Comparison of ENCODE assay signal across 1 cellular context in genomic region chr20:62900052-62900691, GRCh38.
TF ChIP-seq lines count a peak whose summit lies in the region.

No MANE protein-coding gene starts in this region.

TF ChIP-seq in HepG2, 621 proteins besides CTCF, POLR2A, EP300 and RAD21 (continued from another document and continues in another):
- TF ChIP-seq AKNA (CRISPR knock-in tag; IDR thresholded peaks at IDR 0.05; ENCODE audit: borderline replicate concordance) (0 out of 2 replicates have a peak, but pooled peaks have one; percentile 76), HOXA3 (CRISPR knock-in tag; IDR thresholded peaks at IDR 0.05) (peak; percentile 79), ZNF275 (CRISPR knock-in tag; IDR thresholded peaks at IDR 0.05; ENCODE audit: borderline replicate concordance) (peak; percentile 97), ZNF326 (CRISPR knock-in tag; IDR thresholded peaks at IDR 0.05; ENCODE audit: borderline replicate concordance) (peak; percentile 94), ZNF207 (IDR thresholded peaks at IDR 0.05; ENCODE audit: borderline replicate concordance) (no peak), FOXM1 (CRISPR knock-in tag; IDR thresholded peaks at IDR 0.05) (no peak; the same call in 1 of the 2 replicates), GABPA (IDR thresholded peaks at IDR 0.05; ENCODE audit: low read depth, low read length) (no peak), GABPA (CRISPR knock-in tag; IDR thresholded peaks at IDR 0.05; ENCODE audit: low read depth) (no peak; the same call in 1 of the 2 replicates), MBD4 (IDR thresholded peaks at IDR 0.05; ENCODE audit: borderline replicate concordance, low read length) (no peak), ZNF484 (CRISPR knock-in tag; IDR thresholded peaks at IDR 0.05; ENCODE audit: borderline replicate concordance, low read depth) (no peak), KDM4B (CRISPR knock-in tag; IDR thresholded peaks at IDR 0.05) (no peak; the same call in 1 of the 2 replicates), ARHGAP35 (CRISPR knock-in tag; IDR thresholded peaks at IDR 0.05; ENCODE audit: borderline replicate concordance) (no peak; the same call in 1 of the 2 replicates), ZNF17 (CRISPR knock-in tag; IDR thresholded peaks at IDR 0.05) (no peak), ZNF318 (CRISPR knock-in tag; IDR thresholded peaks at IDR 0.05) (no peak; the same call in 1 of the 2 replicates), ZNF143 (CRISPR knock-in tag; IDR thresholded peaks at IDR 0.05) (0 out of 2 replicates have a peak, but pooled peaks have one; percentile 42), ZNF720 (CRISPR knock-in tag; IDR thresholded peaks at IDR 0.05) (no peak), SMAD9 (CRISPR knock-in tag; IDR thresholded peaks at IDR 0.05) (0 out of 2 replicates have a peak, but pooled peaks have one; percentile 32), ZNF256 (CRISPR knock-in tag; conservative IDR thresholded peaks at IDR 0.05) (peak; percentile 81; the same call in 1 of the 2 replicates), MATR3 (CRISPR knock-in tag; IDR thresholded peaks at IDR 0.05) (no peak), CREB3 (CRISPR knock-in tag; IDR thresholded peaks at IDR 0.05) (peak; percentile 86), MEF2D (CRISPR knock-in tag; IDR thresholded peaks at IDR 0.05) (peak; percentile 91), ZNF564 (CRISPR knock-in tag; IDR thresholded peaks at IDR 0.05) (peak; percentile 86; the same call in 1 of the 2 replicates), PHF8 (CRISPR knock-in tag; IDR thresholded peaks at IDR 0.05) (peak; percentile 52), ETV6 (CRISPR knock-in tag; conservative IDR thresholded peaks at IDR 0.05) (no peak; the same call in 1 of the 2 replicates), RNF2 (conservative IDR thresholded peaks at IDR 0.05; ENCODE audit: low read depth) (no peak), ZBTB38 (CRISPR knock-in tag; IDR thresholded peaks at IDR 0.05) (peak; percentile 85), ZNF570 (CRISPR knock-in tag; IDR thresholded peaks at IDR 0.05; ENCODE audit: borderline replicate concordance) (no peak), EZH2 (conservative IDR thresholded peaks at IDR 0.05; ENCODE audit: low read depth, low read length) (no peak), KDM5B (CRISPR knock-in tag; IDR thresholded peaks at IDR 0.05; ENCODE audit: borderline replicate concordance) (peak; percentile 89; the same call in 1 of the 2 replicates), CEBPZ (IDR thresholded peaks at IDR 0.05; ENCODE audit: low read length) (no peak), RFX5 (IDR thresholded peaks at IDR 0.05; ENCODE audit: low read depth, low read length) (peak; percentile 55; the same call in 1 of the 2 replicates)
- TF ChIP-seq, protein P1, sequence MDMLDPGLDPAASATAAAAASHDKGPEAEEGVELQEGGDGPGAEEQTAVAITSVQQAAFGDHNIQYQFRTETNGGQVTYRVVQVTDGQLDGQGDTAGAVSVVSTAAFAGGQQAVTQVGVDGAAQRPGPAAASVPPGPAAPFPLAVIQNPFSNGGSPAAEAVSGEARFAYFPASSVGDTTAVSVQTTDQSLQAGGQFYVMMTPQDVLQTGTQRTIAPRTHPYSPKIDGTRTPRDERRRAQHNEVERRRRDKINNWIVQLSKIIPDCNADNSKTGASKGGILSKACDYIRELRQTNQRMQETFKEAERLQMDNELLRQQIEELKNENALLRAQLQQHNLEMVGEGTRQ (IDR thresholded peaks at IDR 0.05; ENCODE audit: low read depth, low read length) = no peak
- TF ChIP-seq, protein P1 (CRISPR knock-in tag; IDR thresholded peaks at IDR 0.05; ENCODE audit: borderline replicate concordance) = no peak
- TF ChIP-seq, protein P2, sequence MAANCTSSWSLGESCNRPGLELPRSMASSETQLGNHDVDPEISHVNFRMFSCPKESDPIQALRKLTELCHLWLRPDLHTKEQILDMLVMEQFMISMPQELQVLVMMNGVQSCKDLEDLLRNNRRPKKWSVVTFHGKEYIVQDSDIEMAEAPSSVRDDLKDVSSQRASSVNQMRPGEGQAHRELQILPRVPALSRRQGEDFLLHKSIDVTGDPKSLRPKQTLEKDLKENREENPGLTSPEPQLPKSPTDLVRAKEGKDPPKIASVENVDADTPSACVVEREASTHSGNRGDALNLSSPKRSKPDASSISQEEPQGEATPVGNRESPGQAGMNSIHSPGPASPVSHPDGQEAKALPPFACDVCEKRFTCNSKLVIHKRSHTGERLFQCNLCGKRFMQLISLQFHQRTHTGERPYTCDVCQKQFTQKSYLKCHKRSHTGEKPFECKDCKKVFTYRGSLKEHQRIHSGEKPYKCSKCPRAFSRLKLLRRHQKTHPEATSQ (CRISPR knock-in tag; IDR thresholded peaks at IDR 0.05; ENCODE audit: borderline replicate concordance) = no peak
